8 cellular contexts compared by ENCODE assay signal in the genomic region with DNA sequence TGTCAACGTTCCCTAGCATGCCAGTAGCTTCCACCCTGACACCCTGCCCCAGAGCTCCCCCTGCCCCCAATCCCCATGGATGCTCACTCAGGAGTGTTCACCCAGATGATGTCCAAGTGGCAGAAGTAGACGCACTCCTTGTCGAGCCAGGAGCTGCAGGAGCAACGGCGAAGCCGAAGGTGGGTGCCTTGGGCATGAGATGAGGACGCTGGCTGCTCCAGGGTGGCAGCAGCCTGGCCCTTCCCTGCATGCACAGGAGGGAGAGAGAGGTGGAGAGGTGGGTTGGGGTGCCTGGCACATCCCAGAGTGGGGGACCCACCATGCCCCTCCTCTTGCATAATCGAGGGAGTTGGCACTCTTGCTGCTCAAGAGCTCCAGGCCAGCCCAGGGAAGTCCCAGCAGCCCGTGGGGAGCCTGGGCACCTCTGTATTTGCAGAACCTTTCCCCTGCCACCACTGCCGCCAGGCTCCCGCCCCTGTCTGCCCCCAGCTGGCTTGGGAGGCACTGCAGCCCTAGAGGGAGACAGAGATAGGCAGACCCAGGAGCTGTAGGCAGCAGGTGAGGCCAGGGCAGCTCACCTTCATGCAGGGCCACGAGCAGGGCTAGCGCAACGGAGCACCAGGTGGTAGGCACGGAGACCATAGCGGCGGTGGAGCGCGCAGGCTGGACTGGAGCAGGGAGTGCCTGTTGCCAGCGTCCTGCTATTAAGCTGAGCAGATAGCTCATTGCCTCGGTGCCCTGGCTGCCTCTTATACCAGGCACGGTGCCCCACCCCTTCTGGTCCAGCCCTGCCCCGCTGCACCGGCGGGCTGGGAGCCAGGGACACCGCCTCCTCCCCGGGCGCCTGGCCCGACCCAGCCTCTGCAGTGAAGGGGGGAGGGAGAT. TPM values are rescaled to one million over a fixed set of nuclear protein-coding genes. Genes with fewer than 3 reads are reported as not detected.
DNase-seq lines count a peak whose midpoint lies in the region; ATAC-seq and TF ChIP-seq lines count a peak whose summit lies in the region.

Gene EDN2, minus strand, starts transcription at position 724 of the 885 bp plus-strand sequence. Its CDS starts 82 bp downstream, at position 642.

- TF ChIP-seq RAD21 in liver (IDR thresholded peaks at IDR 0.05), result peak in 1 of 2 donors; percentile 33

- H3K9me3 Mint-ChIP-seq in CD14-positive monocyte, result no peaks in the 10 kb centered on the region

- DNase-seq in BJ (ENCODE audit: low read depth) (no peak), LNCaP clone FGC (ENCODE audit: low read depth) (peak; percentile 65), CD14-positive monocyte (ENCODE audit: low spot score) (no peak), foreskin fibroblast (no peak)

- CTCF ChIA-PET in BJ (lab: Yijun Ruan, JAX), result interaction anchor here (1.1 to 4.6 kb wide), 5 partner anchors 8 to 52 kb away, joined by 3 to 23 read pairs (median 4); no protein-coding TSS in a partner anchor

- no peak within 1 kb of the TSS for H3K9ac ChIP-seq in liver (ENCODE audit: low read depth in 1 of 2, low read length in 2 of 2)

- H3K27me3 ChIP-seq in BJ (ENCODE audit: control insufficient read depth, insufficient read depth, low read length) (no peaks in the 10 kb centered on the region; the same call in 1 of the 2 replicates), liver (ENCODE audit: control insufficient read depth in 4 of 4, insufficient read depth in 4 of 4, low read length in 3 of 4) (no peaks in the 10 kb centered on the region)

- 38% methylated on average over 29 of the region's 29 CpGs for WGBS in liver

- H3K9me3 ChIP-seq in liver (ENCODE audit: control insufficient read depth in 4 of 4, low read length in 3 of 4), result no peaks in the 10 kb centered on the region

- peak within 1 kb of the TSS; percentile 76 for H3K27ac ChIP-seq in VCaP
- peak within 1 kb of the TSS in 1 of 2 donors; percentile 14 for H3K27ac ChIP-seq in liver (ENCODE audit: low read depth in 1 of 2, low read length in 2 of 2)

- peaks cover 2 to 37% (median 28%) of the 10 kb centered on the region in 4 donors for H3K4me1 ChIP-seq in liver (ENCODE audit: control insufficient read depth in 4 of 4, insufficient read depth in 4 of 4, low read length in 3 of 4)

- peak within 1 kb of the TSS in 3 of 7 donors; percentile 40 to 54 (median 50) for H3K27ac Mint-ChIP-seq in CD14-positive monocyte

- H3K36me3 ChIP-seq in BJ (ENCODE audit: control insufficient read depth, insufficient read depth, low read length) (no peaks in the 10 kb centered on the region), liver (ENCODE audit: control insufficient read depth in 4 of 4, insufficient read depth in 3 of 4, low read depth in 1 of 4, low read length in 3 of 4) (no peaks in the 10 kb centered on the region)

- ATAC-seq in GM18502 (IDR thresholded peaks at IDR 0.05; ENCODE audit: poor library complexity, unreplicated experiment) (no peak), GM21360 (IDR thresholded peaks at IDR 0.05; ENCODE audit: unreplicated experiment) (no peak)

- no peak within 1 kb of the TSS for H3K4me3 Mint-ChIP-seq in CD14-positive monocyte

- H3K4me1 Mint-ChIP-seq in CD14-positive monocyte, result peaks cover 12% of the 10 kb centered on the region

- POLR2A ChIA-PET in BJ (lab: Charles Lee), result no interaction called here

- intact Hi-C loops in CD14-positive monocyte (cut with micrococcal nuclease), result no loop called here

- H3K36me3 Mint-ChIP-seq in CD14-positive monocyte, result no peaks in the 10 kb centered on the region

- peaks cover 22 to 35% (median 31%) of the 10 kb centered on the region in 3 donors for H3K27me3 Mint-ChIP-seq in CD14-positive monocyte (ENCODE audit: low read depth in 3 of 3)

- TF ChIP-seq CTCF in BJ (IDR thresholded peaks at IDR 0.05; ENCODE audit: insufficient read depth, low read depth, low read length), result peak; percentile 25; the same call in 1 of the 2 replicates
- peak; percentile 47 for TF ChIP-seq CTCF in LNCaP clone FGC (IDR thresholded peaks at IDR 0.05; ENCODE audit: control insufficient read depth, extremely low read depth, insufficient read depth)
- TF ChIP-seq CTCF in VCaP (conservative IDR thresholded peaks at IDR 0.05), result peak; percentile 70
- peak; percentile 47 for TF ChIP-seq CTCF in liver (IDR thresholded peaks at IDR 0.05; ENCODE audit: low read depth, low read length, missing input control)
- TF ChIP-seq CTCF in CD14-positive monocyte (IDR thresholded peaks at IDR 0.05), result no peak
- TF ChIP-seq CTCF in foreskin fibroblast (IDR thresholded peaks at IDR 0.05; ENCODE audit: low read depth, low read length), result no peak

- H3K4me3 ChIP-seq in BJ (ENCODE audit: low read depth, low read length) (no peak within 1 kb of the TSS), LNCaP clone FGC (ENCODE audit: low read depth, low read length) (peak within 1 kb of the TSS; percentile 33), liver (ENCODE audit: low read depth in 1 of 3, low read length in 3 of 3) (no peak within 1 kb of the TSS), foreskin fibroblast (ENCODE audit: low read depth in 1 of 2, low read length in 2 of 2) (no peak within 1 kb of the TSS)

TF ChIP-seq in liver, 16 proteins besides CTCF, POLR2A, EP300 and RAD21:
- TF ChIP-seq HNF4A (conservative IDR thresholded peaks at IDR 0.05) (peak; percentile 16 to 26), YY1 (IDR thresholded peaks at IDR 0.05) (peak; percentile 28), FOXA2 (IDR thresholded peaks at IDR 0.05) (no peak)
- TF ChIP-seq, protein P1, sequence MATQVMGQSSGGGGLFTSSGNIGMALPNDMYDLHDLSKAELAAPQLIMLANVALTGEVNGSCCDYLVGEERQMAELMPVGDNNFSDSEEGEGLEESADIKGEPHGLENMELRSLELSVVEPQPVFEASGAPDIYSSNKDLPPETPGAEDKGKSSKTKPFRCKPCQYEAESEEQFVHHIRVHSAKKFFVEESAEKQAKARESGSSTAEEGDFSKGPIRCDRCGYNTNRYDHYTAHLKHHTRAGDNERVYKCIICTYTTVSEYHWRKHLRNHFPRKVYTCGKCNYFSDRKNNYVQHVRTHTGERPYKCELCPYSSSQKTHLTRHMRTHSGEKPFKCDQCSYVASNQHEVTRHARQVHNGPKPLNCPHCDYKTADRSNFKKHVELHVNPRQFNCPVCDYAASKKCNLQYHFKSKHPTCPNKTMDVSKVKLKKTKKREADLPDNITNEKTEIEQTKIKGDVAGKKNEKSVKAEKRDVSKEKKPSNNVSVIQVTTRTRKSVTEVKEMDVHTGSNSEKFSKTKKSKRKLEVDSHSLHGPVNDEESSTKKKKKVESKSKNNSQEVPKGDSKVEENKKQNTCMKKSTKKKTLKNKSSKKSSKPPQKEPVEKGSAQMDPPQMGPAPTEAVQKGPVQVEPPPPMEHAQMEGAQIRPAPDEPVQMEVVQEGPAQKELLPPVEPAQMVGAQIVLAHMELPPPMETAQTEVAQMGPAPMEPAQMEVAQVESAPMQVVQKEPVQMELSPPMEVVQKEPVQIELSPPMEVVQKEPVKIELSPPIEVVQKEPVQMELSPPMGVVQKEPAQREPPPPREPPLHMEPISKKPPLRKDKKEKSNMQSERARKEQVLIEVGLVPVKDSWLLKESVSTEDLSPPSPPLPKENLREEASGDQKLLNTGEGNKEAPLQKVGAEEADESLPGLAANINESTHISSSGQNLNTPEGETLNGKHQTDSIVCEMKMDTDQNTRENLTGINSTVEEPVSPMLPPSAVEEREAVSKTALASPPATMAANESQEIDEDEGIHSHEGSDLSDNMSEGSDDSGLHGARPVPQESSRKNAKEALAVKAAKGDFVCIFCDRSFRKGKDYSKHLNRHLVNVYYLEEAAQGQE (IDR thresholded peaks at IDR 0.05), result peak; percentile 35

RNA-seq across cellular contexts. Expression of gene EDN2, which starts in this region (rescaled TPM):
- polyA plus RNA-seq in BJ (2011; rRNA removed), result 0.06 TPM in 1 of 2 replicates, not detected in the other
- not detected in 2 replicates for polyA minus RNA-seq in BJ (2011; rRNA and poly(A)+ RNA removed)
- not detected for total RNA-seq in liver
- under 1 TPM; 0.10 to 0.13 TPM for polyA plus RNA-seq in liver
- not detected for polyA plus RNA-seq in CD14-positive monocyte

Comparison
In these comparisons a context has a peak if more than half of its experiments do, and no peak if none do; other contexts are left out.
1. CTCF ChIP-seq: peak in BJ (single experiment), LNCaP clone FGC (single experiment), VCaP (single experiment) and liver (single experiment); none in CD14-positive monocyte (single experiment) and foreskin fibroblast (single experiment).